1 cellular context compared by ENCODE assay signal in genomic region chr16:627458-628239, GRCh38.
TF ChIP-seq lines count a peak whose summit lies in the region.

No MANE protein-coding gene starts in this region.

TF ChIP-seq in IMR-90, 13 proteins besides CTCF, POLR2A, EP300 and RAD21:
- no peak for TF ChIP-seq MAZ (IDR thresholded peaks at IDR 0.05; ENCODE audit: borderline replicate concordance, low read depth, low read length)
- no peak for TF ChIP-seq ELK1 (IDR thresholded peaks at IDR 0.05; ENCODE audit: borderline replicate concordance, low read depth, low read length)
- TF ChIP-seq RCOR1 (IDR thresholded peaks at IDR 0.05; ENCODE audit: insufficient replicate concordance, low read length): no peak
- TF ChIP-seq CEBPB (IDR thresholded peaks at IDR 0.05; ENCODE audit: low read depth, low read length): no peak
- no peak for TF ChIP-seq BHLHE40 (IDR thresholded peaks at IDR 0.05; ENCODE audit: low read depth, low read length)
- TF ChIP-seq SMC3 (IDR thresholded peaks at IDR 0.05; ENCODE audit: low read depth, low read length): no peak
- no peak for TF ChIP-seq FOS (IDR thresholded peaks at IDR 0.05; ENCODE audit: low read depth, low read length)
- TF ChIP-seq USF2 (IDR thresholded peaks at IDR 0.05; ENCODE audit: low read depth, low read length): no peak
- TF ChIP-seq CHD1 (IDR thresholded peaks at IDR 0.05; ENCODE audit: low read depth, low read length): no peak
- no peak for TF ChIP-seq MXI1 (IDR thresholded peaks at IDR 0.05; ENCODE audit: borderline replicate concordance, low read depth, low read length)
- no peak for TF ChIP-seq MAFK (IDR thresholded peaks at IDR 0.05; ENCODE audit: low read depth, low read length)
- no peak for TF ChIP-seq NFE2L2 (IDR thresholded peaks at IDR 0.05; ENCODE audit: low read depth, low read length)
- no peak for TF ChIP-seq RFX5 (IDR thresholded peaks at IDR 0.05; ENCODE audit: low read depth, low read length)
